ENCODE assay signal across 8 cellular contexts in genomic region chr2:202033317-202034248, GRCh38. TPM values are rescaled to one million over a fixed set of nuclear protein-coding genes. Genes with fewer than 3 reads are reported as not detected.
A peak's percentile ranks its signal among the peaks of the same experiment; 100 is the strongest.
DNase-seq lines count a peak whose midpoint lies in the region; TF ChIP-seq lines count a peak whose summit lies in the region.

Gene FZD7, plus strand, starts transcription at chr2:202033855. Its CDS starts 793 bp downstream, at chr2:202034648.

- peak; percentile 29 for TF ChIP-seq POLR2A in transverse colon (IDR thresholded peaks at IDR 0.05)

- H3K36me3 ChIP-seq in adipocyte (ENCODE audit: control insufficient read depth, insufficient read depth, low read length, severe bottlenecking) (no peaks in the 10 kb centered on the region), transverse colon (no peaks in the 10 kb centered on the region)

- H3K27me3 ChIP-seq in adipocyte (replicated peaks; ENCODE audit: control insufficient read depth, insufficient read depth, low read length) (no peaks in the 10 kb centered on the region), transverse colon (peaks cover 39% of the 10 kb centered on the region)

- no peaks in the 10 kb centered on the region for H3K9me3 ChIP-seq in adipocyte (ENCODE audit: control insufficient read depth, low read length)
- no peaks in the 10 kb centered on the region for H3K9me3 ChIP-seq in transverse colon

- in situ Hi-C loops in transverse colon (cut with MboI; ENCODE audit: low pct_ligation_motif_present in 1 of 4, low pct_unique_long_range_greater_than_20kb in 1 of 4, low sequenced_read_pairs in 3 of 4) = loop anchor here in 1 of 4 donors (10.0 kb wide), 1 partner anchor 169 kb away; no protein-coding TSS in a partner anchor

- intact Hi-C loops in cardiac septum (cut with DNase I) = loop anchor here (5.0 to 10.0 kb wide), 2 partner anchors 149 to 251 kb away; partner anchors contain the start of gene ALS2
- intact Hi-C loops in transverse colon (cut with DNase I; ENCODE audit: low total_unique reads) = loop anchor here (2.0 kb wide), 1 partner anchor 145 kb away; no protein-coding TSS in a partner anchor

- TF ChIP-seq CTCF in LNCaP clone FGC (IDR thresholded peaks at IDR 0.05; ENCODE audit: control insufficient read depth, extremely low read depth, insufficient read depth) (0 out of 2 replicates have a peak, but pooled peaks have one; percentile 18), transverse colon (IDR thresholded peaks at IDR 0.05) (peak in 4 of 5 experiments; percentile 0 to 17 (median 10))

- H3K4me3 ChIP-seq in LNCaP clone FGC (ENCODE audit: low read depth, low read length) (peak within 1 kb of the TSS; percentile 60), adipocyte (ENCODE audit: low read length) (peak within 1 kb of the TSS; percentile 88), transverse colon (peak within 1 kb of the TSS; percentile 69 to 88 (median 80))

- peaks cover 62% of the 10 kb centered on the region for H3K4me1 ChIP-seq in adipocyte (ENCODE audit: control insufficient read depth, insufficient read depth, low read length)
- H3K4me1 ChIP-seq in transverse colon = peaks cover 5 to 29% (median 20%) of the 10 kb centered on the region in 4 donors

- WGBS in transverse colon (ENCODE audit: low coverage in 1 of 2), 2 donors = 1% methylated on average over 79 of the region's 109 CpGs; no CpG with 5 or more reads in 1 of the 2 donors

- H3K9ac ChIP-seq in adipocyte (ENCODE audit: low read length) = peak within 1 kb of the TSS; percentile 88

- H3K27ac ChIP-seq in transverse colon = peak within 1 kb of the TSS; percentile 91 to 99 (median 94)

- peak; percentile 83 for DNase-seq in GDM1 (lab: John Stamatoyannopoulos, UW)
- DNase-seq in GOT3 (lab: John Stamatoyannopoulos, UW) = peak; percentile 68
- DNase-seq in LNCaP clone FGC (ENCODE audit: low read depth) = no peak
- peak; percentile 65 to 80 for DNase-seq in SW 1271 (lab: John Stamatoyannopoulos, UW)
- DNase-seq in adipocyte (ENCODE audit: low read depth) = peak; percentile 98
- peak; percentile 95 for DNase-seq in cardiac septum (ENCODE audit: low spot score)
- peak; percentile 74 for DNase-seq in pons (ENCODE audit: low spot score)
- DNase-seq in transverse colon = peak; percentile 94

- no peak for TF ChIP-seq EP300 in transverse colon (IDR thresholded peaks at IDR 0.05; ENCODE audit: low read depth)

RNA-seq across cellular contexts. Expression of gene FZD7, which starts in this region (rescaled TPM):
- 34.7 TPM for total RNA-seq in cardiac septum
- 10 to 100 TPM in 3 of 4 donors, 1 to 10 TPM in 1; 6.2 to 14.6 (median 13.3) TPM for total RNA-seq in transverse colon
